ENCODE assay signal across 8 cellular contexts in the genomic region with DNA sequence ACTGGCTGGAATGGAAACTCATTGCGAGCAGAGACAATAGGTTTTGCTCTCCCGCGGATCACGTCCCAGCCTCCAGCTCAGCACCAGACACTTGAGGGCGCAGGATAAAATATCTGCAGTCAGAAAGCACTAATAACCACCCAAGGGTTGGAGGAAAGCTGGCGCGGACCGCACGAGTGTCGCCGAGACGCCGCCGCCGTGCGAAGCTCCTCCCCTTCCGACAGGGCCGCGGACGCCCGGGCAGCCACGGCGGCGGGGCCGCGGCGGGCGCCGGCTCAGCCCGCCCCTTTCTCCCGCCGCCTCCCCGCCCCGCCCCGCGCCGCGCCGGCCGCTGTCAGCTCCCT. TPM values are rescaled to one million over a fixed set of nuclear protein-coding genes. Genes with fewer than 3 reads are reported as not detected.
DNase-seq lines count a peak whose midpoint lies in the region; ATAC-seq and FAIRE-seq lines count a peak whose summit lies in the region.

Gene CMPK1, plus strand, starts transcription at position 213 of the 344 bp plus-strand sequence. CDS start 156 bp downstream, outside the sequence.

- peak; percentile 83 for FAIRE-seq in GM18507 (lab: Jason Lieb, UNC)

- peak; percentile 69 for ATAC-seq in HG02943 (IDR thresholded peaks at IDR 0.05; ENCODE audit: low read depth, unreplicated experiment)

- intact Hi-C loops in T-helper 2 cell treated with Interferon-gamma antibody and Interleukin-4, amounts not matched to agents 100 ng/mL and 5 ng/mL, for 36 hours (cut with micrococcal nuclease), result loop anchor here (5.0 kb wide), 1 partner anchor 1646 kb away; the partner anchor contains the start of genes GPBP1L1 and TMEM69

- DNase-seq in GM18507 (ENCODE audit: extremely low spot score, insufficient read length, low read depth) (peak; percentile 70), NCI-H1694 (lab: John Stamatoyannopoulos, UW) (peak; percentile 52), anterior cingulate cortex (lab: John Stamatoyannopoulos, UW) (peak in 56 of 58 donors; percentile 18 to 88 (median 72)), hepatic stellate cell (ENCODE audit: low spot score) (peak; percentile 75), retina (peak; percentile 87), cortex of kidney (lab: John Stamatoyannopoulos, UW) (no peak)

RNA-seq across cellular contexts. Expression of gene CMPK1, which starts in this region (rescaled TPM):
- total RNA-seq in T-helper 2 cell treated with Interferon-gamma antibody and Interleukin-4, amounts not matched to agents 100 ng/mL and 5 ng/mL, for 36 hours, result 100 and 101 TPM in 2 replicates
